ENCODE assay signal across 16 cellular contexts in the genomic region with DNA sequence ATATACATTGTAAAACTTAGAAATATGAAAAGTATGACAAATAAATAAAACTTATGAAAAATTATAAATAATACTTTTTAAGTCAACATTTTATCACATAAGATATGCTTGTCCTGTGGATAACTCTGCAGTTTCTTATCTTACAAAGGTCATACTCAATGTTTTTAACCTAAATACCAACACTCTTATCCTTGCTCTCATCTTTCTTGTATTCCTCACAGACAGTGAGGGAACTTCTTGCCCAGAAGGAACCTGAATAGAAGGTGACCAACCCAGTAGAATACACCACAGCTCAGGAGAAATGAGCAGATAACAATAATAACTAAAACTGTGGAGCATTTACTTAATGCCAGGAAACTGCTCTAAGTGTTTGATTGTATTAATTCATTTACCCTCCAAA.
DNase-seq lines count a peak whose midpoint lies in the region; ATAC-seq, FAIRE-seq and TF ChIP-seq lines count a peak whose summit lies in the region.
"Had no signal": no experiment of that assay in that cellular context is flagged by ENCODE, and none has a peak within 500 bp of the region (broad histone marks: within the 10 kb centered on the region; RNA-seq: fewer than 3 reads in every experiment).

No MANE protein-coding gene starts in this region.

- no peak for TF ChIP-seq POLR2A in K562 (conservative IDR thresholded peaks at IDR 0.05)

- no peak for DNase-seq in SK-N-SH
- DNase-seq in OCI-M1 (lab: John Stamatoyannopoulos, UW) = peak; percentile 72
- no peak for DNase-seq in K562 (ENCODE audit: extremely low read depth in 1 of 4, low spot score in 3 of 4)
- DNase-seq in smooth muscle cell (lab: John Stamatoyannopoulos, UW; ENCODE audit: unreplicated experiment) = no peak
- no peak for DNase-seq in osteocyte (ENCODE audit: extremely low spot score, unreplicated experiment)
- DNase-seq in hippocampal formation (lab: John Stamatoyannopoulos, UW) = no peak
- DNase-seq: DMS79 treated with DMSO at 0.1 percent for 48 hours, GF-D8 had no signal

- no peak overlapping the region for H3K9ac ChIP-seq in SK-N-SH
- no peak overlapping the region for H3K9ac ChIP-seq in K562 (ENCODE audit: insufficient read depth in 1 of 2, low read depth in 2 of 2, low read length in 2 of 2)
- no peak overlapping the region for H3K9ac ChIP-seq in smooth muscle cell (ENCODE audit: low read depth)
- H3K9ac ChIP-seq: BLaER1 had no signal

- TF ChIP-seq RAD21 in SK-N-SH (IDR thresholded peaks at IDR 0.05; ENCODE audit: low read length) (no peak), K562 (CRISPR knock-in tag; conservative IDR thresholded peaks at IDR 0.05 in 1 of 2, IDR thresholded peaks at IDR 0.05 in 1 of 2) (no peak)

- H3K4me3 ChIP-seq in SK-N-SH (ENCODE audit: low read depth in 2 of 2, low read length in 1 of 2) (no peak overlapping the region), K562 (no peak overlapping the region), smooth muscle cell (no peak overlapping the region)
- H3K4me3 ChIP-seq: A549, BLaER1, HAP-1 had no signal

- no peaks in the 10 kb centered on the region for H3K9me3 ChIP-seq in SK-N-SH
- H3K9me3 ChIP-seq in K562 (replicated peaks; ENCODE audit: control insufficient read depth, insufficient read depth, low read depth, low read length) = 0 out of 2 replicates have a peak, but pooled peaks cover 2% of the 10 kb centered on the region
- H3K9me3 ChIP-seq in smooth muscle cell (replicated peaks; ENCODE audit: low read depth) = no peaks in the 10 kb centered on the region
- H3K9me3 ChIP-seq: A549, HAP-1 had no signal

- no peaks in the 10 kb centered on the region for H3K9me3 Mint-ChIP-seq in osteocyte (ENCODE audit: unreplicated experiment)
- H3K9me3 Mint-ChIP-seq in activated T-helper 17 cell treated with anti-CD3 and anti-CD28 coated beads, Interleukin-2, amount 50 U/mL, for 72 hours = no peaks in the 10 kb centered on the region
- H3K9me3 Mint-ChIP-seq: CD4-positive, alpha-beta memory T cell had no signal

- H3K4me2 ChIP-seq in SK-N-SH = no peak overlapping the region
- H3K4me2 ChIP-seq in K562 (ENCODE audit: insufficient read depth, low read length) = no peak overlapping the region
- H3K4me2 ChIP-seq in smooth muscle cell = no peak overlapping the region
- H3K4me2 ChIP-seq: A549, BLaER1 had no signal

- no peaks in the 10 kb centered on the region for H3K9me2 ChIP-seq in SK-N-SH

- intact Hi-C loops in K562 (cut with micrococcal nuclease) = loop anchor here (5.0 to 10.0 kb wide), 2 partner anchors 135 to 232 kb away; no protein-coding TSS in a partner anchor

- no peaks in the 10 kb centered on the region for H3K27me3 ChIP-seq in SK-N-SH (ENCODE audit: insufficient read depth)
- H3K27me3 ChIP-seq in K562 (ENCODE audit: control insufficient read depth in 2 of 2, insufficient read depth in 2 of 2, low read length in 2 of 2) = no peaks in the 10 kb centered on the region
- no peaks in the 10 kb centered on the region for H3K27me3 ChIP-seq in smooth muscle cell (ENCODE audit: low read depth)
- H3K27me3 ChIP-seq: BLaER1 had no signal

- no TSS peak for BruUV-seq in K562 (replicated peaks; lab: Mats Ljungman, UMichigan)

- in situ Hi-C loops in K562 (cut with MboI) = no loop called here

- H2AFZ ChIP-seq in SK-N-SH (ENCODE audit: low read depth) = peak overlapping the region; percentile 60
- H2AFZ ChIP-seq in K562 (ENCODE audit: low read depth, low read length) = peak overlapping the region; percentile 62
- H2AFZ ChIP-seq in smooth muscle cell (ENCODE audit: low read depth) = peak overlapping the region; percentile 11

- FAIRE-seq in K562 (lab: Jason Lieb, UNC) = no peak
- FAIRE-seq: A549 had no signal

- TF ChIP-seq EP300 in SK-N-SH (IDR thresholded peaks at IDR 0.05; ENCODE audit: borderline replicate concordance in 1 of 2, low read depth in 1 of 2, low read length in 1 of 2) (no peak), K562 (IDR thresholded peaks at IDR 0.05; ENCODE audit: low read length) (no peak)

- H3K36me3 Mint-ChIP-seq in osteocyte (ENCODE audit: unreplicated experiment) = no peaks in the 10 kb centered on the region
- H3K36me3 Mint-ChIP-seq in activated T-helper 17 cell treated with anti-CD3 and anti-CD28 coated beads, Interleukin-2, amount 50 U/mL, for 72 hours (ENCODE audit: low read depth) = no peaks in the 10 kb centered on the region
- H3K36me3 Mint-ChIP-seq: CD14-positive monocyte; CD4-positive, alpha-beta memory T cell had no signal

- H3K36me3 ChIP-seq in SK-N-SH (replicated peaks in 1 of 2; ENCODE audit: control insufficient read depth in 1 of 2, insufficient read depth in 2 of 2, low read length in 1 of 2) = no peaks in the 10 kb centered on the region
- no peaks in the 10 kb centered on the region for H3K36me3 ChIP-seq in K562 (ENCODE audit: control insufficient read depth, insufficient read depth, low read length)
- no peaks in the 10 kb centered on the region for H3K36me3 ChIP-seq in smooth muscle cell (ENCODE audit: low read depth)
- H3K36me3 ChIP-seq: BLaER1, HAP-1 had no signal

- H3K27ac ChIP-seq in SK-N-SH (ENCODE audit: low read depth in 2 of 2, low read length in 1 of 2) (no peak overlapping the region), K562 (ENCODE audit: extremely low read depth, low read depth, low read length) (no peak overlapping the region), smooth muscle cell (ENCODE audit: low read depth) (no peak overlapping the region)
- H3K27ac ChIP-seq: 22Rv1, A549, BLaER1 had no signal

- TF ChIP-seq CTCF in SK-N-SH (IDR thresholded peaks at IDR 0.05) = no peak
- TF ChIP-seq CTCF in K562 (IDR thresholded peaks at IDR 0.05 in 2 of 3, conservative IDR thresholded peaks at IDR 0.05 in 1 of 3; ENCODE audit: insufficient read depth in 2 of 3, low read depth in 1 of 3, low read length in 3 of 3) = no peak
- no peak for TF ChIP-seq CTCF in smooth muscle cell (IDR thresholded peaks at IDR 0.05; ENCODE audit: borderline replicate concordance, insufficient read depth, poor library complexity, severe bottlenecking)
- no peak for TF ChIP-seq CTCF in osteocyte (IDR thresholded peaks at IDR 0.05)

- no peaks in the 10 kb centered on the region for H3K9me1 ChIP-seq in K562 (ENCODE audit: control insufficient read depth, insufficient read depth, low read length)

- H3K27me3 Mint-ChIP-seq in osteocyte (ENCODE audit: unreplicated experiment) = peaks cover 13% of the 10 kb centered on the region
- H3K27me3 Mint-ChIP-seq in activated T-helper 17 cell treated with anti-CD3 and anti-CD28 coated beads, Interleukin-2, amount 50 U/mL, for 72 hours = peaks cover 24% of the 10 kb centered on the region

- no peaks in the 10 kb centered on the region for H3K4me1 Mint-ChIP-seq in osteocyte (ENCODE audit: unreplicated experiment)
- H3K4me1 Mint-ChIP-seq in activated T-helper 17 cell treated with anti-CD3 and anti-CD28 coated beads, Interleukin-2, amount 50 U/mL, for 72 hours = no peaks in the 10 kb centered on the region
- H3K4me1 Mint-ChIP-seq: CD14-positive monocyte; CD4-positive, alpha-beta memory T cell had no signal

- H4K20me1 ChIP-seq in SK-N-SH (ENCODE audit: insufficient read depth) = no peaks in the 10 kb centered on the region
- H4K20me1 ChIP-seq in K562 (replicated peaks; ENCODE audit: control insufficient read depth, insufficient read depth, low read length) = no peaks in the 10 kb centered on the region
- H4K20me1 ChIP-seq in smooth muscle cell (ENCODE audit: low read depth) = no peaks in the 10 kb centered on the region
- H4K20me1 ChIP-seq: BLaER1 had no signal

- POLR2A ChIA-PET in SK-N-SH (lab: Yijun Ruan, JAX) = no interaction called here
- POLR2A ChIA-PET in K562 (lab: Yijun Ruan, JAX) = interaction anchor here (2.0 kb wide), 1 partner anchor 11 kb away, joined by 16 read pairs; no protein-coding TSS in a partner anchor

- H3K79me2 ChIP-seq in SK-N-SH (ENCODE audit: insufficient read depth) (no peaks in the 10 kb centered on the region), K562 (ENCODE audit: control insufficient read depth, insufficient read depth, low read length) (no peaks in the 10 kb centered on the region), smooth muscle cell (ENCODE audit: low read depth) (no peaks in the 10 kb centered on the region)

- H3K4me1 ChIP-seq in SK-N-SH (ENCODE audit: control insufficient read depth in 1 of 2, insufficient read depth in 2 of 2, low read depth in 1 of 2, low read length in 1 of 2) (no peaks in the 10 kb centered on the region), K562 (replicated peaks in 1 of 2; ENCODE audit: control insufficient read depth in 2 of 2, insufficient read depth in 2 of 2, low read length in 2 of 2) (peaks cover 4 to 13% of the 10 kb centered on the region in 2 experiments; a peak in 2 of 5 replicates), smooth muscle cell (ENCODE audit: low read depth) (no peaks in the 10 kb centered on the region)
- H3K4me1 ChIP-seq: A549, BLaER1, HAP-1 had no signal

- H3F3A ChIP-seq in SK-N-SH (replicated peaks; ENCODE audit: insufficient read depth) (no peaks in the 10 kb centered on the region), smooth muscle cell (ENCODE audit: low read depth) (no peaks in the 10 kb centered on the region)

- CTCF ChIA-PET in SK-N-SH (lab: Yijun Ruan, JAX) (interaction anchor here (0.8 to 1.2 kb wide), 4 partner anchors 203 to 210 kb away, joined by 3 to 5 read pairs (median 4); no protein-coding TSS in a partner anchor), K562 (lab: Yijun Ruan, JAX; ENCODE audit: low intra/inter-chr PET ratio) (no interaction called here)

- no peak for ATAC-seq in SK-N-SH treated with all-trans-retinoic acid at 6 μM for 48 hours
- ATAC-seq in K562 = peak; percentile 53
- ATAC-seq in activated T-helper 17 cell treated with anti-CD3 and anti-CD28 coated beads, Interleukin-2, amount 50 U/mL, for 72 hours (replicated peaks) = no peak

- H3K4me3 Mint-ChIP-seq in osteocyte (ENCODE audit: unreplicated experiment) = no peak overlapping the region
- H3K4me3 Mint-ChIP-seq in activated T-helper 17 cell treated with anti-CD3 and anti-CD28 coated beads, Interleukin-2, amount 50 U/mL, for 72 hours = no peak overlapping the region
- H3K4me3 Mint-ChIP-seq: CD14-positive monocyte; CD4-positive, alpha-beta memory T cell had no signal

- H3K27ac Mint-ChIP-seq in osteocyte (ENCODE audit: unreplicated experiment) = no peak overlapping the region
- H3K27ac Mint-ChIP-seq in activated T-helper 17 cell treated with anti-CD3 and anti-CD28 coated beads, Interleukin-2, amount 50 U/mL, for 72 hours = no peak overlapping the region
- H3K27ac Mint-ChIP-seq: CD14-positive monocyte had no signal

TF ChIP-seq in SK-N-SH, 30 proteins besides CTCF, POLR2A, EP300 and RAD21 (continues in another document):
- TF ChIP-seq MEF2A (IDR thresholded peaks at IDR 0.05; ENCODE audit: borderline replicate concordance, low read depth) = no peak
- no peak for TF ChIP-seq POLR2AphosphoS5 (IDR thresholded peaks at IDR 0.05; ENCODE audit: low read depth, low read length)

TF ChIP-seq in SK-N-SH treated with all-trans-retinoic acid at 6 μM for 48 hours, 23 proteins besides CTCF, POLR2A, EP300 and RAD21 (continues in another document):
- TF ChIP-seq RARB (CRISPR knock-in tag; IDR thresholded peaks at IDR 0.05) = no peak
- no peak for TF ChIP-seq PPARA (CRISPR knock-in tag; IDR thresholded peaks at IDR 0.05; ENCODE audit: borderline replicate concordance)
- TF ChIP-seq ZFP3 (CRISPR knock-in tag; IDR thresholded peaks at IDR 0.05) = no peak

Comparison
In these comparisons a context has a peak if more than half of its experiments do, and no peak if none do; other contexts are left out.
1. H2AFZ ChIP-seq: peak in every context shown above with its lines; median percentile 62 in K562; 60 in SK-N-SH; 11 in smooth muscle cell.